13 cellular contexts compared by ENCODE assay signal in the genomic region with DNA sequence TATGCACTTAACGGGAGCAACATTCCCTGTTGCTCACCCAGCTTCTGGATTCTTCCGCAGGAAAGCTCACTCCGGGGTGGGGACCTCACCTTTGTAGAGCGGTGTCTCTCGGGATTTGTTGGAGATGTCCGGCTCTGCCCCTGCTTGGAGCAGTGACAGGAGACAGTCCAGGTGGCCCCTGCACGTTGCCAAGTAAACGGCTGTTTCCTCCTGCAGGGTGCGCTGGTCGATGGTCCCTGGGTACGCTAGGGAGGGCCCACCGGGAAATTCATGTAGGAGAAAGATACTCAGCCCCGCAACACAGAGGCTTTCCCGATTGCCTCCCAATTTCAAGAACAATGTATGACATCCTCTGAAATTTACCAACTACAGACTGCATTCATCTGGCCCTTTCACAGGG. TPM values are rescaled to one million over a fixed set of nuclear protein-coding genes. Genes with fewer than 3 reads are reported as not detected.
A peak's percentile ranks its signal among the peaks of the same experiment; 100 is the strongest.
DNase-seq lines count a peak whose midpoint lies in the region; ATAC-seq and TF ChIP-seq lines count a peak whose summit lies in the region.
"Had no signal": no experiment of that assay in that cellular context is flagged by ENCODE, and none has a peak within 500 bp of the region (broad histone marks: within the 10 kb centered on the region; RNA-seq: fewer than 3 reads in every experiment).

No MANE protein-coding gene starts in this region.

- peaks cover 47 to 49% of the 10 kb centered on the region in 2 donors for H3K4me1 Mint-ChIP-seq in effector memory CD8-positive, alpha-beta T cell (ENCODE audit: low read depth in 2 of 2)

- WGBS in heart right ventricle, 2 donors: 30 to 38% methylated on average over 14 of the region's 14 CpGs

- intact Hi-C loops in heart right ventricle (cut with DNase I): no loop called here
- intact Hi-C loops in Right ventricle myocardium inferior (cut with DNase I): no loop called here

- H3K27me3 ChIP-seq in heart right ventricle (peaks cover 0 to 4% (median 0%) of the 10 kb centered on the region in 7 donors), stomach smooth muscle (ENCODE audit: control insufficient read depth in 1 of 2, insufficient read depth in 2 of 2, low read length in 2 of 2) (no peaks in the 10 kb centered on the region)

- H3K9me3 Mint-ChIP-seq in effector memory CD8-positive, alpha-beta T cell: no peaks in the 10 kb centered on the region
- H3K9me3 Mint-ChIP-seq: activated naive CD4-positive, alpha-beta T cell treated with anti-CD3 and anti-CD28 coated beads for 36 hours had no signal

- no peak overlapping the region for H3K9ac ChIP-seq in stomach smooth muscle (ENCODE audit: low read length in 2 of 2)
- H3K9ac ChIP-seq: KMS-11 had no signal

- H3K4me3 ChIP-seq in heart right ventricle (peak overlapping the region in 1 of 10 donors; percentile 37), stomach smooth muscle (ENCODE audit: low read length in 2 of 2) (no peak overlapping the region)

- H3K9me3 ChIP-seq in heart right ventricle (no peaks in the 10 kb centered on the region), stomach smooth muscle (ENCODE audit: control insufficient read depth in 2 of 2, low read length in 2 of 2) (no peaks in the 10 kb centered on the region)

- H3K36me3 Mint-ChIP-seq in effector memory CD8-positive, alpha-beta T cell (ENCODE audit: insufficient read depth): peaks cover 14% of the 10 kb centered on the region

- H3K4me3 Mint-ChIP-seq in effector memory CD8-positive, alpha-beta T cell: peak overlapping the region; percentile 92 to 95
- H3K4me3 Mint-ChIP-seq: activated naive CD4-positive, alpha-beta T cell treated with anti-CD3 and anti-CD28 coated beads for 36 hours had no signal

- H3K27me3 Mint-ChIP-seq in effector memory CD8-positive, alpha-beta T cell: no peaks in the 10 kb centered on the region

- H3K4me1 ChIP-seq in heart right ventricle (peaks cover 7 to 63% (median 49%) of the 10 kb centered on the region in 9 donors), stomach smooth muscle (ENCODE audit: control insufficient read depth, insufficient read depth, low read length) (peaks cover 68% of the 10 kb centered on the region)

- H3K27ac Mint-ChIP-seq in effector memory CD8-positive, alpha-beta T cell: peak overlapping the region; percentile 97 to 100
- H3K27ac Mint-ChIP-seq: activated naive CD4-positive, alpha-beta T cell treated with anti-CD3 and anti-CD28 coated beads for 36 hours had no signal

- DNase-seq in heart right ventricle (no peak), Right ventricle myocardium inferior (ENCODE audit: missing footprints) (no peak), NCI-H69 (lab: John Stamatoyannopoulos, UW) (peak; percentile 25), DMS114 treated with DMSO at 0.1 percent for 48 hours (lab: John Stamatoyannopoulos, UW; ENCODE audit: unreplicated experiment) (no peak), NCI-H2227 (lab: John Stamatoyannopoulos, UW; ENCODE audit: unreplicated experiment) (no peak)
- no peak for DNase-seq in effector memory CD8-positive, alpha-beta T cell
- DNase-seq: activated naive CD4-positive, alpha-beta T cell treated with anti-CD3 and anti-CD28 coated beads for 36 hours; NCI-H2081 treated with DMSO at 0.1 percent for 48 hours; PC-3 had no signal

- H3K36me3 ChIP-seq in heart right ventricle (peaks cover 0 to 59% (median 16%) of the 10 kb centered on the region in 9 donors), stomach smooth muscle (ENCODE audit: control insufficient read depth in 2 of 2, insufficient read depth in 2 of 2, low read length in 2 of 2) (peaks cover 38 to 47% of the 10 kb centered on the region in 2 donors)

- ATAC-seq in heart right ventricle (peak in 3 of 8 donors; percentile 26 to 51 (median 48)), Right ventricle myocardium inferior (no peak), GM18517 (IDR thresholded peaks at IDR 0.05; ENCODE audit: unreplicated experiment) (no peak)
- ATAC-seq in effector memory CD8-positive, alpha-beta T cell (replicated peaks): no peak
- ATAC-seq: PC-3 had no signal

- H3K27ac ChIP-seq in heart right ventricle (peak overlapping the region in 8 of 10 donors; percentile 12 to 91 (median 67)), stomach smooth muscle (ENCODE audit: low read length) (peak overlapping the region; percentile 76)
- H3K27ac ChIP-seq: KMS-11 had no signal

- TF ChIP-seq CTCF in heart right ventricle (IDR thresholded peaks at IDR 0.05): peak in 5 of 9 donors; percentile 21 to 45 (median 24)

RNA-seq across cellular contexts. Expression of gene ASB2, which starts 23.1 kb away (rescaled TPM):
- total RNA-seq in heart right ventricle (100 to 1,000 TPM in 9 of 10 donors, 10 to 100 TPM in 1; 85.7 to 253 (median 168) TPM), Right ventricle myocardium inferior (294 TPM)
- polyA plus RNA-seq in heart right ventricle: 100 to 1,000 TPM in 1 of 2 donors, 10 to 100 TPM in 1; 19.6 to 374 TPM

RNA-seq across cellular contexts. Expression of gene FAM181A, which starts 26.1 kb away (rescaled TPM):
- total RNA-seq in heart right ventricle: not detected
- polyA plus RNA-seq in heart right ventricle: not detected
- not detected for total RNA-seq in Right ventricle myocardium inferior
- total RNA-seq: activated naive CD4-positive, alpha-beta T cell treated with anti-CD3 and anti-CD28 coated beads for 36 hours; PC-3 had no signal

RNA-seq across cellular contexts. Expression of gene CCDC197, which starts 43.8 kb away (rescaled TPM):
- total RNA-seq in heart right ventricle (1 to 10 TPM in 3 of 10 donors, under 1 TPM in 6, not detected in 1; 0.40 to 1.6 (median 0.75) TPM), Right ventricle myocardium inferior (0.84 TPM)
- polyA plus RNA-seq in heart right ventricle: 1 to 10 TPM in 1 of 2 donors, not detected in 1; 1.3 TPM
- total RNA-seq: activated naive CD4-positive, alpha-beta T cell treated with anti-CD3 and anti-CD28 coated beads for 36 hours; PC-3 had no signal
- polyA plus RNA-seq: neural cell had no signal
